8 cellular contexts compared by ENCODE assay signal in genomic region chr5:170757182-170757601, GRCh38. TPM values are rescaled to one million over a fixed set of nuclear protein-coding genes. Genes with fewer than 3 reads are reported as not detected.
DNase-seq lines count a peak whose midpoint lies in the region; ATAC-seq, FAIRE-seq and TF ChIP-seq lines count a peak whose summit lies in the region.
"Had no signal": no experiment of that assay in that cellular context is flagged by ENCODE, and none has a peak within 500 bp of the region (broad histone marks: within the 10 kb centered on the region; RNA-seq: fewer than 3 reads in every experiment).

No MANE protein-coding gene starts in this region.

- H3K36me3 Mint-ChIP-seq in type B pancreatic cell: no peaks in the 10 kb centered on the region

- ATAC-seq in GM21423 (IDR thresholded peaks at IDR 0.05; ENCODE audit: unreplicated experiment) (peak; percentile 93), HG03571 (IDR thresholded peaks at IDR 0.05; ENCODE audit: unreplicated experiment) (peak; percentile 97)

- TF ChIP-seq CTCF in type B pancreatic cell (conservative IDR thresholded peaks at IDR 0.05) (no peak), D721Med (IDR thresholded peaks at IDR 0.05; ENCODE audit: insufficient read depth, missing control alignments) (no peak)

- DNase-seq in glomerular endothelial cell (ENCODE audit: extremely low read depth, low read depth, low spot score) (peak; percentile 39), type B pancreatic cell (ENCODE audit: extremely low spot score, unreplicated experiment) (no peak), D721Med (ENCODE audit: insufficient read length, low spot score) (no peak), HEK293T (ENCODE audit: extremely low spot score) (no peak), T-helper 9 cell (no peak)
- DNase-seq: activated B cell treated with CpG ODN at 0.5 μM for 24 hours had no signal

- CTCF ChIA-PET in HEK293T (lab: Yijun Ruan, JAX): no interaction called here

- H3K27me3 Mint-ChIP-seq in type B pancreatic cell: peaks cover 5% of the 10 kb centered on the region

- peak overlapping the region; percentile 25 for H3K27ac Mint-ChIP-seq in type B pancreatic cell
- H3K27ac Mint-ChIP-seq: activated B cell treated with CpG ODN at 0.5 μM for 24 hours had no signal

- H3K9me3 Mint-ChIP-seq in type B pancreatic cell: no peaks in the 10 kb centered on the region
- H3K9me3 Mint-ChIP-seq: activated B cell treated with CpG ODN at 0.5 μM for 24 hours had no signal

- H3K4me1 Mint-ChIP-seq in type B pancreatic cell (ENCODE audit: unreplicated experiment): peaks cover 12% of the 10 kb centered on the region
- H3K4me1 Mint-ChIP-seq: activated B cell treated with CpG ODN at 0.5 μM for 24 hours had no signal

- POLR2A ChIA-PET in HEK293T (lab: Yijun Ruan, JAX): no interaction called here

- no peak overlapping the region for H3K4me3 Mint-ChIP-seq in type B pancreatic cell
- H3K4me3 Mint-ChIP-seq: activated B cell treated with CpG ODN at 0.5 μM for 24 hours had no signal

- no peak for FAIRE-seq in D721Med (lab: Jason Lieb, UNC)

TF ChIP-seq in HEK293T, 16 proteins besides CTCF, POLR2A, EP300 and RAD21:
- TF ChIP-seq SUZ12 (IDR thresholded peaks at IDR 0.05) (no peak), ARNT (IDR thresholded peaks at IDR 0.05) (no peak), PKNOX1 (IDR thresholded peaks at IDR 0.05) (no peak), ZNF384 (IDR thresholded peaks at IDR 0.05) (no peak), NFRKB (IDR thresholded peaks at IDR 0.05) (no peak), SP1 (IDR thresholded peaks at IDR 0.05) (no peak), ELF4 (IDR thresholded peaks at IDR 0.05) (no peak)
TF ChIP-seq in HEK293T: peak in this region for 0.

RNA-seq across cellular contexts. Expression of gene GABRP, which starts 26.3 kb away (rescaled TPM):
- total RNA-seq in glomerular endothelial cell (0.29 and 0.41 TPM in 2 replicates), type B pancreatic cell (ENCODE audit: low replicate concordance) (55.6 and 198 TPM in 2 replicates)
- total RNA-seq: activated B cell treated with CpG ODN at 0.5 μM for 24 hours had no signal

Comparison
In these comparisons a context has a peak if more than half of its experiments do, and no peak if none do; other contexts are left out.
1. RNA of gene GABRP, which starts 26.3 kb away (total RNA-seq): 55.6 to 198 TPM in type B pancreatic cell; 0.29 to 0.41 TPM in glomerular endothelial cell; every median in the first group is over 10 times any median in the second.